Comparison of ENCODE assay signal across 13 cellular contexts in genomic region chr15:50790778-50791536, GRCh38.
"Had no signal": no experiment of that assay in that cellular context is flagged by ENCODE, and none has a peak within 500 bp of the region (broad histone marks: within the 10 kb centered on the region; RNA-seq: fewer than 3 reads in every experiment).

No MANE protein-coding gene starts in this region.

- H3K27me3 ChIP-seq: esophagus muscularis mucosa, tibial artery had no signal

- H3K9me3 ChIP-seq: esophagus muscularis mucosa, tibial artery had no signal

- DNase-seq: activated CD4-positive, CD25-positive, alpha-beta regulatory T cell treated with anti-CD3 and anti-CD28 coated beads, Interleukin-2, amount 50 U/mL, for 72 hours; activated naive CD4-positive, alpha-beta T cell treated with anti-CD3 and anti-CD28 coated beads, Interleukin-2, amount 10 ng/mL, durations not matched to agents 7 days and 5 days; hypothalamus; kidney glomerular epithelial cell; posterior cingulate gyrus; retina; stimulated activated CD4-positive, alpha-beta T cell treated with anti-CD3 and anti-CD28 coated beads, Interleukin-2, amount 100 ng/mL, for 48 hours; tibial artery had no signal

- H3K36me3 ChIP-seq: esophagus muscularis mucosa, tibial artery had no signal

- H3K4me3 ChIP-seq: esophagus muscularis mucosa, tibial artery had no signal

- ATAC-seq: activated T-helper 17 cell treated with anti-CD3 and anti-CD28 coated beads, Interleukin-2, amount 50 U/mL, for 72 hours; stimulated activated memory B cell treated with anti-CD40 and anti-IgM and Interleukin-4, amounts not matched to agents 10 μg/mL and 1 μg/mL and 100 μg/mL, for 72 hours had no signal

- FAIRE-seq: astrocyte, bronchial epithelial cell had no signal

- H3K4me1 ChIP-seq: esophagus muscularis mucosa, tibial artery had no signal

- H3K27ac ChIP-seq: esophagus muscularis mucosa, tibial artery had no signal
